Comparison of ENCODE assay signal across 25 cellular contexts in the genomic region with DNA sequence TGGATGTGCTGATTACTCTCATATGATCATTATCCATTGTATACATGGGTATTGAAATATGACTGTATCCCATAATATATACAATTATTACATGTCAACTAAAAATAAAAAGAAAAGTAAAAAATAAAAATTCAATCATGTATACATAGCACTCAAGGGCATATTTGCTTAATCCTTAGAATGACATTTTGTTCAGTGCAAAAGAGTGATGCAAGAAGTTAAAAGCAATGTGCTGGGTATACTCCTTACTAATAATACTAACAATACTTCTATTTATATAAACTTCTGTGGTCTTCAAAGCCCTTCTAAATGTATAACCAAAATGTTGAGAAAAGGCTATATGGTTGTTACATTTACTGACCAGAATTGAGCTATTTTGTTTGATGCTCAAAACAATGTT. TPM values are rescaled to one million over a fixed set of nuclear protein-coding genes. Genes with fewer than 3 reads are reported as not detected.
DNase-seq lines count a peak whose midpoint lies in the region; ATAC-seq and TF ChIP-seq lines count a peak whose summit lies in the region.
"Had no signal": no experiment of that assay in that cellular context is flagged by ENCODE, and none has a peak within 500 bp of the region (broad histone marks: within the 10 kb centered on the region; RNA-seq: fewer than 3 reads in every experiment).

No MANE protein-coding gene starts in this region.

- intact Hi-C loops in upper lobe of right lung (cut with DNase I): no loop called here

- H3K9me3 ChIP-seq in muscle layer of duodenum (ENCODE audit: control insufficient read depth in 1 of 2, low read length in 2 of 2) (no peaks in the 10 kb centered on the region), upper lobe of right lung (no peaks in the 10 kb centered on the region)
- H3K9me3 ChIP-seq: SJSA1 had no signal

- H3K27me3 ChIP-seq in muscle layer of duodenum (ENCODE audit: low read depth, low read length) (no peaks in the 10 kb centered on the region), upper lobe of right lung (no peaks in the 10 kb centered on the region)
- H3K27me3 ChIP-seq: heart right ventricle, SJSA1 had no signal

- no peak for TF ChIP-seq CTCF in coronary artery (IDR thresholded peaks at IDR 0.05)
- TF ChIP-seq CTCF in upper lobe of right lung (IDR thresholded peaks at IDR 0.05): no peak

- DNase-seq in DMS53 (lab: John Stamatoyannopoulos, UW): peak; percentile 42
- no peak for DNase-seq in DMS53 treated with DMSO at 0.1 percent for 48 hours (lab: John Stamatoyannopoulos, UW; ENCODE audit: unreplicated experiment)
- DNase-seq in coronary artery (ENCODE audit: low spot score): no peak
- DNase-seq in upper lobe of right lung: no peak
- no peak for DNase-seq in activated T-cell treated with anti-CD3 and anti-CD28 coated beads, Interleukin-2, amount 50 U/mL, for 48 hours
- DNase-seq in UCSD-AML1 (lab: John Stamatoyannopoulos, UW; ENCODE audit: unreplicated experiment): no peak
- DNase-seq in iPS-NIHi11 (ENCODE audit: low spot score): no peak
- DNase-seq: 8988T; activated B cell treated with CpG ODN at 0.5 μM for 24 hours; activated CD4-positive, alpha-beta T cell treated with anti-CD3 and anti-CD28 coated beads, Interleukin-2, amount 50 U/mL, for 1 hour; activated naive CD4-positive, alpha-beta T cell treated with anti-CD3 and anti-CD28 coated beads, Interleukin-2, amount 10 ng/mL, durations not matched to agents 7 days and 5 days; AML-193; CD4-positive, alpha-beta memory T cell; DMS 273 treated with DMSO at 0.1 percent for 48 hours; foreskin fibroblast; GOT3; heart right ventricle; left cardiac atrium; naive thymus-derived CD8-positive, alpha-beta T cell; NCI-H1105 treated with DMSO at 0.1 percent for 48 hours; NCI-H1930; NCI-H526 treated with DMSO at 0.1 percent for 48 hours; retina had no signal

- H3K36me3 ChIP-seq in muscle layer of duodenum (ENCODE audit: control insufficient read depth in 1 of 2, insufficient read depth in 2 of 2, low read length in 2 of 2) (no peaks in the 10 kb centered on the region), upper lobe of right lung (no peaks in the 10 kb centered on the region)
- H3K36me3 ChIP-seq: heart right ventricle, SJSA1 had no signal

- ATAC-seq in upper lobe of right lung: no peak
- ATAC-seq: heart right ventricle; naive thymus-derived CD8-positive, alpha-beta T cell had no signal

- peak overlapping the region; percentile 69 to 79 for H3K27ac ChIP-seq in coronary artery
- H3K27ac ChIP-seq in muscle layer of duodenum (ENCODE audit: low read length): peak overlapping the region; percentile 67
- H3K27ac ChIP-seq in upper lobe of right lung: peak overlapping the region; percentile 82
- H3K27ac ChIP-seq: heart right ventricle, SJSA1 had no signal

- H3K4me3 ChIP-seq in coronary artery (no peak overlapping the region), muscle layer of duodenum (ENCODE audit: low read depth in 1 of 2, low read length in 2 of 2) (no peak overlapping the region), upper lobe of right lung (no peak overlapping the region)
- H3K4me3 ChIP-seq: heart right ventricle, SJSA1 had no signal

- H3K4me1 ChIP-seq in muscle layer of duodenum (ENCODE audit: control insufficient read depth in 1 of 2, insufficient read depth in 2 of 2, low read length in 2 of 2) (no peaks in the 10 kb centered on the region), upper lobe of right lung (peaks cover 16% of the 10 kb centered on the region)

RNA-seq across cellular contexts. Expression of a gene that starts 23.2 kb away (rescaled TPM):
- total RNA-seq in upper lobe of right lung: 188 TPM
- total RNA-seq: activated B cell treated with CpG ODN at 0.5 μM for 24 hours; CD4-positive, alpha-beta memory T cell; naive thymus-derived CD8-positive, alpha-beta T cell had no signal
